8 cellular contexts compared by ENCODE assay signal in the genomic region with DNA sequence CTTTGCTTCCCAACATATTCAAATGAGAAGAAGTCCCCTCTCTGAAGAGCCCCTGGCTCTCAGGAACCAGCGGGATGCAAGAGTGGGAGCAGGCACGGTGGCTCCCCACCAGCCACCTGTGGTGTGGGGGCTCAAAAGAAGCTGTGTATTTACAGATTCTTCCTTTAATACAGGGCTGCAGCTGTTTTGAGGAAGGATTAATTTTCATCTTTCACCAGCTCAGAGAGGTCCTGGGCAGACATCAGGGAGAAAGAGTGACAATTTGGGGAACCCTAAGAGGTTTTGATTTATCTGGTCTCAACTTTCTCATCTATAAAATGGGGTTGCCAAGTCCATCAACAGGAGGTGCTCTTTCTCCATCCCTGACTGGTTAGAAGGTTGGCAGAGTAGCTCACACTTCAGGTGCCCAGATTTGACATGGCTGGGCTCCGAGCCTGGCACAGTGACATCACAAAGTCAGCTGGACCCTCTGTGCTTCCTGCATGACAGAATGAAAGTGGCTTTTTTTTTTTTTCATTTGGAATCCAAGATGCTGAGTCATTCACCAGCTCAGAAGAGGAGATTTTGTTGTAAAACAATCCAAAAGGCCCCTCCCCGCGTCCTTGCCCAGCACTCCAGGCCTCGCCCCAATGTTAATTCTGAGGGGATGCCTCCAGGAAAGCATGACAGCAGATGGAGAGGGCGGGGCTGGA. TPM values are rescaled to one million over a fixed set of nuclear protein-coding genes. Genes with fewer than 3 reads are reported as not detected.
DNase-seq lines count a peak whose midpoint lies in the region; ATAC-seq, FAIRE-seq and TF ChIP-seq lines count a peak whose summit lies in the region.

No MANE protein-coding gene starts in this region.

- no peak for TF ChIP-seq POLR2A in heart left ventricle (IDR thresholded peaks at IDR 0.05)

- H3K4me3 ChIP-seq in H7 (ENCODE audit: insufficient read depth, low read depth, low read length), result no peak overlapping the region
- no peak overlapping the region for H3K4me3 ChIP-seq in SJCRH30
- H3K4me3 ChIP-seq in heart left ventricle, result no peak overlapping the region

- no peak for FAIRE-seq in GM19239 (lab: Jason Lieb, UNC)

- H3K27ac ChIP-seq in SJCRH30 (no peak overlapping the region), heart left ventricle (no peak overlapping the region)

- no peaks in the 10 kb centered on the region for H3K36me3 ChIP-seq in H7 (replicated peaks; ENCODE audit: control insufficient read depth, insufficient read depth, low read length)
- no peaks in the 10 kb centered on the region for H3K36me3 ChIP-seq in SJCRH30
- H3K36me3 ChIP-seq in heart left ventricle, result no peaks in the 10 kb centered on the region

- H3K27me3 ChIP-seq in H7 (ENCODE audit: control insufficient read depth, insufficient read depth, low read length) (no peaks in the 10 kb centered on the region), SJCRH30 (no peaks in the 10 kb centered on the region), heart left ventricle (peaks cover 0 to 7% (median 0%) of the 10 kb centered on the region in 9 donors)

- intact Hi-C loops in heart left ventricle (cut with DNase I), result no loop called here

- WGBS in heart left ventricle, 4 donors, result 59 to 66% (median 63%) methylated on average over 7 of the region's 7 CpGs

- H3K4me1 ChIP-seq in SJCRH30, result peaks cover 6% of the 10 kb centered on the region
- H3K4me1 ChIP-seq in heart left ventricle, result peaks cover 0 to 7% (median 0%) of the 10 kb centered on the region in 12 donors

- peak in 3 of 4 donors; percentile 47 to 71 (median 59) for ATAC-seq in heart left ventricle

- no peak for TF ChIP-seq CTCF in heart left ventricle (IDR thresholded peaks at IDR 0.05)

- no peaks in the 10 kb centered on the region for H3K9me3 ChIP-seq in SJCRH30 (replicated peaks)
- no peaks in the 10 kb centered on the region for H3K9me3 ChIP-seq in heart left ventricle

- peak; percentile 98 for DNase-seq in A172 (ENCODE audit: low spot score)
- DNase-seq in H7, result peak; percentile 32
- peak; percentile 54 to 62 for DNase-seq in SJCRH30
- peak in 1 of 5 donors; percentile 57 for DNase-seq in heart left ventricle
- DNase-seq in Ammon's horn (ENCODE audit: low spot score), result no peak
- DNase-seq in mesenteric fat pad (ENCODE audit: low spot score), result no peak
- DNase-seq in GM19239 (ENCODE audit: insufficient read length, low spot score), result no peak
- no peak for DNase-seq in activated CD4-positive, CD25-positive, alpha-beta regulatory T cell (lab: John Stamatoyannopoulos, UW)

RNA-seq across cellular contexts. Expression of a gene that starts 15.5 kb away (rescaled TPM):
- total RNA-seq in A172 (2014; rRNA removed; shearing (Covaris generic)), result not detected in 2 replicates
- 0.07 and 0.80 TPM in 2 replicates for total RNA-seq in H7 (2014; rRNA removed; shearing (Covaris generic))
- total RNA-seq in SJCRH30 (2014; rRNA removed; shearing (Covaris generic)), result 48.3 and 51.9 TPM in 2 replicates
- 1 to 10 TPM in 3 of 9 donors, under 1 TPM in 6; 0.32 to 1.8 (median 0.61) TPM for total RNA-seq in heart left ventricle
- 1 to 10 TPM in 1 of 2 donors, under 1 TPM in 1; 0.99 to 2.0 TPM for polyA plus RNA-seq in heart left ventricle
- total RNA-seq in mesenteric fat pad, result 2.3 TPM

Comparison
In these comparisons a context has a peak if more than half of its experiments do, and no peak if none do; other contexts are left out.
1. DNase-seq: peak in A172 (single experiment), H7 (single experiment) and SJCRH30 (2 of 2); none in Ammon's horn (single experiment), mesenteric fat pad (single experiment), GM19239 (single experiment) and activated CD4-positive, CD25-positive, alpha-beta regulatory T cell (0 of 4).
2. RNA of a gene that starts 15.5 kb away (total RNA-seq): 48.3 to 51.9 TPM in SJCRH30; 2.3 TPM in mesenteric fat pad (single experiment), 0.07 to 0.80 TPM in H7, 0.32 to 1.8 TPM in heart left ventricle and not detected in A172; every median in the first group is over 10 times any median in the second.